11 cellular contexts compared by ENCODE assay signal in genomic region chr6:130913119-130913518, GRCh38.
DNase-seq lines count a peak whose midpoint lies in the region; ATAC-seq and TF ChIP-seq lines count a peak whose summit lies in the region.
"Had no signal": no experiment of that assay in that cellular context is flagged by ENCODE, and none has a peak within 500 bp of the region (broad histone marks: within the 10 kb centered on the region; RNA-seq: fewer than 3 reads in every experiment).

No MANE protein-coding gene starts in this region.

- H3F3A ChIP-seq in neural progenitor cell (ENCODE audit: low read depth), result peaks cover 7% of the 10 kb centered on the region

- H3K9me3 Mint-ChIP-seq in neural progenitor cell (peaks cover 24% of the 10 kb centered on the region), type B pancreatic cell (peaks cover 10% of the 10 kb centered on the region)

- H3K27ac ChIP-seq in SJCRH30, result peak overlapping the region; percentile 88
- H3K27ac ChIP-seq in neural progenitor cell, result no peak overlapping the region

- H3K4me1 ChIP-seq in SJCRH30, result peaks cover 14% of the 10 kb centered on the region
- peaks cover 8% of the 10 kb centered on the region for H3K4me1 ChIP-seq in neural progenitor cell

- H3K4me3 Mint-ChIP-seq in neural progenitor cell (no peak overlapping the region), type B pancreatic cell (no peak overlapping the region)

- H3K36me3 ChIP-seq in SJCRH30, result peaks cover 4% of the 10 kb centered on the region; the same call in 1 of the 2 replicates
- no peaks in the 10 kb centered on the region for H3K36me3 ChIP-seq in neural progenitor cell

- H2AFZ ChIP-seq in neural progenitor cell (replicated peaks), result no peak overlapping the region

- H3K9me3 ChIP-seq in SJCRH30 (replicated peaks) (no peaks in the 10 kb centered on the region), neural progenitor cell (ENCODE audit: low read depth) (no peaks in the 10 kb centered on the region)

- H3K79me2 ChIP-seq in neural progenitor cell (ENCODE audit: low read depth), result no peaks in the 10 kb centered on the region

- no peaks in the 10 kb centered on the region for H3K4me1 Mint-ChIP-seq in neural progenitor cell
- peaks cover 2% of the 10 kb centered on the region for H3K4me1 Mint-ChIP-seq in type B pancreatic cell (ENCODE audit: unreplicated experiment)

- TF ChIP-seq CTCF in neural progenitor cell (IDR thresholded peaks at IDR 0.05) (no peak), type B pancreatic cell (conservative IDR thresholded peaks at IDR 0.05) (no peak)

- H3K27ac Mint-ChIP-seq in neural progenitor cell (no peak overlapping the region), type B pancreatic cell (no peak overlapping the region)

- H3K27me3 Mint-ChIP-seq in neural progenitor cell (ENCODE audit: insufficient read depth, low read depth), result peaks cover 2% of the 10 kb centered on the region
- H3K27me3 Mint-ChIP-seq in type B pancreatic cell, result no peaks in the 10 kb centered on the region

- H3K9ac ChIP-seq in neural progenitor cell, result no peak overlapping the region

- H3K27me3 ChIP-seq in SJCRH30 (no peaks in the 10 kb centered on the region), neural progenitor cell (no peaks in the 10 kb centered on the region)

- ATAC-seq in activated CD4-positive, CD25-positive, alpha-beta regulatory T cell treated with anti-CD3 and anti-CD28 coated beads, Interleukin-2, amount 50 U/mL, for 24 hours, result peak; percentile 28 to 38
- ATAC-seq in HG02642 (IDR thresholded peaks at IDR 0.05; ENCODE audit: poor library complexity, unreplicated experiment), result peak; percentile 82
- ATAC-seq: left cardiac atrium had no signal

- no peak overlapping the region for H3K4me2 ChIP-seq in neural progenitor cell

- H3K4me3 ChIP-seq in SJCRH30 (no peak overlapping the region), neural progenitor cell (no peak overlapping the region)

- H3K36me3 Mint-ChIP-seq in neural progenitor cell, result peaks cover 22% of the 10 kb centered on the region
- H3K36me3 Mint-ChIP-seq in type B pancreatic cell, result peaks cover 14% of the 10 kb centered on the region

- H4K20me1 ChIP-seq in neural progenitor cell (ENCODE audit: low read depth), result no peaks in the 10 kb centered on the region

- DNase-seq in activated CD4-positive, CD25-positive, alpha-beta regulatory T cell treated with anti-CD3 and anti-CD28 coated beads, Interleukin-2, amount 50 U/mL, for 72 hours, result no peak
- DNase-seq in SJCRH30 (peak; percentile 39 to 61), neural progenitor cell (ENCODE audit: low spot score) (peak; percentile 31), dedifferentiated amniotic fluid mesenchymal stem cell (ENCODE audit: extremely low spot score) (no peak), type B pancreatic cell (ENCODE audit: extremely low spot score, unreplicated experiment) (no peak), HCEC 1CT (no peak)
- DNase-seq: 8988T, dermis blood vessel endothelial cell, left cardiac atrium had no signal

Comparison
In these comparisons a context has a peak if more than half of its experiments do, and no peak if none do; other contexts are left out.
1. DNase-seq: peak in SJCRH30 (2 of 2) and neural progenitor cell (single experiment); none in activated CD4-positive, CD25-positive, alpha-beta regulatory T cell treated with anti-CD3 and anti-CD28 coated beads, Interleukin-2, amount 50 U/mL, for 72 hours (single experiment), dedifferentiated amniotic fluid mesenchymal stem cell (single experiment), type B pancreatic cell (single experiment) and HCEC 1CT (single experiment).